ENCODE assay signal across 26 cellular contexts in the genomic region with DNA sequence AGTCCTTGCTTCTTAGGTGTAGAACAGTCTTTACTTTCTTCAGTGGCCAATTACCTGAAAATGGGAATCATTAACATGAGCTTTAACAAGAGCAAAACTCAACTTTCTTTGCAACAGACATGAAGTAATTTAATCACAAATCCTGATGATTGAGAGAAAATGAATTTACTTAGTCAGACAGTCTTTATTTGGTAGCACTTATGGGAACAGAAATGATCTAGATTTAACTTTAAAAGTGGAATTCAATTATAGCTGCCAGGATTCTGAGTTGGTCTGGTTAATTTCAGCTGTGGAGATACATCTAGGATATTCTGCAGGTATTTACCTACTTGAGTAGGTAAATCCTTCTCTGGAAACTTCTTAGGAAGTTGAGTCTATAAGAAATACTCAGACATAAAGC.
"Had no signal": no experiment of that assay in that cellular context is flagged by ENCODE, and none has a peak within 500 bp of the region (broad histone marks: within the 10 kb centered on the region; RNA-seq: fewer than 3 reads in every experiment).

No MANE protein-coding gene starts in this region.

- H3K27ac ChIP-seq: stomach, suprapubic skin, testis, thoracic aorta, thyroid gland, tibial artery, tibial nerve, transverse colon, upper lobe of left lung, upper lobe of right lung, uterus, vagina had no signal

- DNase-seq: stimulated activated CD4-positive, alpha-beta T cell treated with anti-CD3 and anti-CD28 coated beads, Interleukin-2, amount 100 ng/mL, for 48 hours; stimulated activated CD4-positive, alpha-beta T cell treated with anti-CD3 and anti-CD28 coated beads, Interleukin-4, amount 100 ng/mL, for 1 hour; stimulated activated CD4-positive, alpha-beta T cell treated with anti-CD3 and anti-CD28 coated beads, Interleukin-4, amount 100 ng/mL, for 24 hours; stimulated activated CD4-positive, alpha-beta T cell treated with anti-CD3 and anti-CD28 coated beads, Interleukin-4, amount 100 ng/mL, for 4 hours; stimulated activated CD8-positive, alpha-beta memory T cell treated with anti-CD3 and anti-CD28 coated beads, Interleukin-4, amount 100 ng/mL, for 48 hours; stimulated activated naive B cell treated with anti-CD40 and anti-IgM and Interleukin-4, amounts not matched to agents 10 μg/mL and 1 μg/mL and 100 μg/mL, for 72 hours; stimulated activated naive CD4-positive, alpha-beta T cell; stimulated activated naive CD4-positive, alpha-beta T cell treated with Interleukin-2 at 50 U/mL for 16 hours; stimulated activated naive CD8-positive, alpha-beta T cell treated with anti-CD3 and anti-CD28 coated beads, Interleukin-15, amount 100 ng/mL, for 72 hours; stimulated activated naive CD8-positive, alpha-beta T cell treated with anti-CD3 and anti-CD28 coated beads, Interleukin-15, Interleukin-2, amounts not matched to agents 100 U/mL and 50 U/mL, for 24 hours; stomach; substantia nigra; testis; thyroid gland; tibial artery; transverse colon; trophoblast cell; upper lobe of left lung; upper lobe of right lung; uterus had no signal

- H3K4me1 ChIP-seq: testis, thyroid gland, upper lobe of right lung, uterus, vagina had no signal

- ATAC-seq: stimulated activated effector memory CD8-positive, alpha-beta T cell treated with anti-CD3 and anti-CD28 coated beads, Interleukin-12 subunit alpha, Interleukin-12 subunit beta, amount 100 ng/mL, for 72 hours; stimulated activated memory B cell treated with anti-CD40 and anti-IgM and Interleukin-4, amounts not matched to agents 10 μg/mL and 1 μg/mL and 100 μg/mL, for 72 hours; stimulated activated naive B cell treated with anti-CD40 and anti-IgM and Interleukin-4, amounts not matched to agents 10 μg/mL and 1 μg/mL and 100 μg/mL, for 72 hours; stimulated activated naive CD8-positive, alpha-beta T cell treated with anti-CD3 and anti-CD28 coated beads, Interleukin-15, amount 100 ng/mL, for 72 hours; stimulated activated naive CD8-positive, alpha-beta T cell treated with anti-CD3 and anti-CD28 coated beads, Interleukin-15, Interleukin-2, amounts not matched to agents 100 U/mL and 50 U/mL, for 24 hours; upper lobe of right lung had no signal

- H3K4me3 ChIP-seq: stomach, suprapubic skin, testis, thoracic aorta, thyroid gland, tibial artery, tibial nerve, transverse colon, upper lobe of left lung, upper lobe of right lung, uterus, vagina had no signal

- H3K27me3 ChIP-seq: stomach, suprapubic skin, testis, thyroid gland, tibial artery, tibial nerve, transverse colon, upper lobe of left lung, upper lobe of right lung, uterus, vagina had no signal

- H3K9me3 ChIP-seq: stomach, suprapubic skin, testis, thoracic aorta, thyroid gland, tibial artery, tibial nerve, transverse colon, upper lobe of left lung, upper lobe of right lung, uterus, vagina had no signal

- H3K36me3 ChIP-seq: stomach, suprapubic skin, thoracic aorta, thyroid gland, tibial artery, tibial nerve, transverse colon, upper lobe of left lung, upper lobe of right lung, uterus, vagina had no signal
